Comparison of ENCODE assay signal across 27 cellular contexts in the genomic region with DNA sequence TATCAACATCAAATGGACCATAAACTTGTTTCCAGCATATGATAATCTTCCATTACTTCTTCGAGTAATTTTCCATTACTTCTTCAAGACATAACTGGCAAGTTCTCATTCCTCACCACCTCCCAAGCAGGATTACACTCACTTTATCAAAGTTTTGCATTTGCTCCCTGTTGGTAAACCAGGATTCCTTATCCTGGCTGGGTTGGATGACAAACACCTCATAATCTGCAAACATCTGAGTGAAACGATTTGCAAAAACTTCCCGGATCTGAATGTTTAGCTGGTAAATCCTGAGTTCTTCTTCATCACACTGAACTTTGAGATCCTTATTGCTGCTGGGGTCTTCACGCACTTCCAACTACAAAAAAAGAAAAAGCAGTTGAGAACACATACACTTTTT.
"Had no signal": no experiment of that assay in that cellular context is flagged by ENCODE, and none has a peak within 500 bp of the region (broad histone marks: within the 10 kb centered on the region; RNA-seq: fewer than 3 reads in every experiment).

No MANE protein-coding gene starts in this region.

- H3K4me1 ChIP-seq: lower lobe of right lung, pancreas, testis, tibial artery had no signal

- H3K27me3 Mint-ChIP-seq: dendritic cell treated with granulocyte-macrophage colony-stimulating factor and Interleukin-4, amounts not matched to agents 40 ng/mL and 50 ng/mL, for 4 days; memory B cell; naive B cell; natural killer cell treated with Interleukin-12 subunit alpha and Interleukin-12 subunit beta and Interleukin-15 and Interleukin-18, amount 100 ng/mL, for 72 hours had no signal

- H3K4me3 Mint-ChIP-seq: dendritic cell treated with granulocyte-macrophage colony-stimulating factor and Interleukin-4, amounts not matched to agents 40 ng/mL and 50 ng/mL, for 4 days; immature natural killer cell; memory B cell; mesothelial cell of epicardium; naive B cell; natural killer cell treated with Interleukin-12 subunit alpha and Interleukin-12 subunit beta and Interleukin-15 and Interleukin-18, amount 100 ng/mL, for 72 hours; neural crest cell; stimulated activated effector memory CD8-positive, alpha-beta T cell treated with anti-CD3 and anti-CD28 coated beads, Interleukin-12 subunit alpha, Interleukin-12 subunit beta, amount 100 ng/mL, for 72 hours had no signal

- H3K27me3 ChIP-seq: neutrophil, pancreas, right atrium auricular region, stomach, testis, tibial artery, upper lobe of left lung had no signal

- H3K4me3 ChIP-seq: lower lobe of right lung, mucosa of descending colon, pancreas, right atrium auricular region, smooth muscle cell, stomach, testis, tibial artery, upper lobe of left lung had no signal

- DNase-seq: cerebellar nuclear complex; effector CD8-positive, alpha-beta T cell; hypothalamus; immature natural killer cell; islet precursor cell; kidney glomerular epithelial cell; left ventricle myocardium superior; lower lobe of right lung; mucosa of descending colon; naive B cell; pancreas; stimulated activated CD4-positive, alpha-beta T cell treated with anti-CD3 and anti-CD28 coated beads, Interleukin-2, amount 100 ng/mL, for 24 hours; stimulated activated CD4-positive, alpha-beta T cell treated with anti-CD3 and anti-CD28 coated beads, Interleukin-4, amount 100 ng/mL, for 24 hours; stimulated activated naive CD4-positive, alpha-beta T cell treated with Interleukin-2 at 50 U/mL for 16 hours; stomach; testis; tibial artery; upper lobe of left lung had no signal

- H3K9me3 ChIP-seq: lower lobe of right lung, mucosa of descending colon, neutrophil, pancreas, right atrium auricular region, stomach, testis, tibial artery, upper lobe of left lung had no signal

- H3K27ac Mint-ChIP-seq: dendritic cell treated with granulocyte-macrophage colony-stimulating factor and Interleukin-4, amounts not matched to agents 40 ng/mL and 50 ng/mL, for 4 days; immature natural killer cell; memory B cell; mesothelial cell of epicardium; natural killer cell treated with Interleukin-12 subunit alpha and Interleukin-12 subunit beta and Interleukin-15 and Interleukin-18, amount 100 ng/mL, for 72 hours; stimulated activated effector memory CD8-positive, alpha-beta T cell treated with anti-CD3 and anti-CD28 coated beads, Interleukin-12 subunit alpha, Interleukin-12 subunit beta, amount 100 ng/mL, for 72 hours had no signal

- H3K4me1 Mint-ChIP-seq: immature natural killer cell; memory B cell; mesothelial cell of epicardium; naive B cell; neural crest cell; stimulated activated effector memory CD8-positive, alpha-beta T cell treated with anti-CD3 and anti-CD28 coated beads, Interleukin-12 subunit alpha, Interleukin-12 subunit beta, amount 100 ng/mL, for 72 hours had no signal

- H3K27ac ChIP-seq: lower lobe of right lung, neutrophil, pancreas, right atrium auricular region, stomach, testis, tibial artery, upper lobe of left lung had no signal

- H3K9me3 Mint-ChIP-seq: dendritic cell treated with granulocyte-macrophage colony-stimulating factor and Interleukin-4, amounts not matched to agents 40 ng/mL and 50 ng/mL, for 4 days; immature natural killer cell; memory B cell; mesothelial cell of epicardium; naive B cell; natural killer cell treated with Interleukin-12 subunit alpha and Interleukin-12 subunit beta and Interleukin-15 and Interleukin-18, amount 100 ng/mL, for 72 hours; neural crest cell; stimulated activated effector memory CD8-positive, alpha-beta T cell treated with anti-CD3 and anti-CD28 coated beads, Interleukin-12 subunit alpha, Interleukin-12 subunit beta, amount 100 ng/mL, for 72 hours had no signal
